8 cellular contexts compared by ENCODE assay signal in genomic region chr12:107319536-107320030, GRCh38.
DNase-seq lines count a peak whose midpoint lies in the region; ATAC-seq and TF ChIP-seq lines count a peak whose summit lies in the region.

No MANE protein-coding gene starts in this region.

- intact Hi-C loops in posterior cingulate gyrus (cut with DNase I), result no loop called here

- no peaks in the 10 kb centered on the region for H3K9me3 ChIP-seq in BLaER1
- no peaks in the 10 kb centered on the region for H3K9me3 ChIP-seq in Loucy (ENCODE audit: insufficient read depth, low read depth, low read length)

- DNase-seq in cardiac fibroblast (ENCODE audit: low read depth in 2 of 2), result no peak
- no peak for DNase-seq in naive B cell
- DNase-seq in posterior cingulate gyrus, result no peak

- peak overlapping the region; percentile 74 for H3K9ac ChIP-seq in BLaER1
- peak overlapping the region; percentile 80 for H3K9ac ChIP-seq in Loucy (ENCODE audit: low read depth, low read length, poor library complexity, severe bottlenecking)

- no peaks in the 10 kb centered on the region for H3K36me3 Mint-ChIP-seq in naive B cell

- no peak overlapping the region; the same call in 1 of the 2 replicates for H3K27ac ChIP-seq in BLaER1

- H2AFZ ChIP-seq in Loucy (ENCODE audit: low read length), result peak overlapping the region; percentile 82

- H3K4me3 Mint-ChIP-seq in naive B cell, result peak overlapping the region in 7 of 8 donors; percentile 77 to 96 (median 88)

- no peaks in the 10 kb centered on the region for H3F3A ChIP-seq in Loucy (ENCODE audit: low read depth)

- no peak overlapping the region for H3K27ac Mint-ChIP-seq in naive B cell

- peaks cover 15% of the 10 kb centered on the region for H4K20me1 ChIP-seq in BLaER1
- H4K20me1 ChIP-seq in Loucy (ENCODE audit: insufficient read depth, low read length, poor library complexity, severe bottlenecking), result no peaks in the 10 kb centered on the region

- peak overlapping the region; percentile 78 for H3K4me3 ChIP-seq in BLaER1
- peak overlapping the region; percentile 80 for H3K4me3 ChIP-seq in Loucy (ENCODE audit: low read length, poor library complexity, severe bottlenecking)
- H3K4me3 ChIP-seq in cardiac fibroblast (replicated peaks in 1 of 2; ENCODE audit: low read depth in 2 of 2, low read length in 2 of 2), result peak overlapping the region; percentile 48 to 53

- ATAC-seq in naive B cell (ENCODE audit: low read depth in 2 of 2) (no peak), HG02884 (IDR thresholded peaks at IDR 0.05; ENCODE audit: unreplicated experiment) (no peak), GM18873 (IDR thresholded peaks at IDR 0.05; ENCODE audit: low FRiP score, unreplicated experiment) (no peak), GM18907 (IDR thresholded peaks at IDR 0.05; ENCODE audit: unreplicated experiment) (no peak)

- no peak for TF ChIP-seq CTCF in Loucy (conservative IDR thresholded peaks at IDR 0.05; ENCODE audit: low read length)
- no peak for TF ChIP-seq CTCF in cardiac fibroblast (IDR thresholded peaks at IDR 0.05; ENCODE audit: low read depth, low read length)

- H3K4me1 ChIP-seq in BLaER1 (peaks cover 50% of the 10 kb centered on the region), Loucy (ENCODE audit: insufficient read depth, low read length, poor library complexity, severe bottlenecking) (peaks cover 39% of the 10 kb centered on the region)

- no peaks in the 10 kb centered on the region for H3K9me3 Mint-ChIP-seq in naive B cell

- peaks cover 22 to 36% (median 35%) of the 10 kb centered on the region in 3 donors for H3K4me1 Mint-ChIP-seq in naive B cell

- peaks cover 51 to 72% (median 60%) of the 10 kb centered on the region in 3 donors for H3K27me3 Mint-ChIP-seq in naive B cell

- peak overlapping the region; percentile 98 for H3K4me2 ChIP-seq in BLaER1
- peak overlapping the region; percentile 97 for H3K4me2 ChIP-seq in Loucy (ENCODE audit: low read depth, low read length, poor library complexity, severe bottlenecking)

- H3K36me3 ChIP-seq in BLaER1 (no peaks in the 10 kb centered on the region), Loucy (ENCODE audit: insufficient read depth, low read length) (no peaks in the 10 kb centered on the region)

- peaks cover 30% of the 10 kb centered on the region for H3K79me2 ChIP-seq in Loucy (ENCODE audit: insufficient read depth, low read length)

- peaks cover 25% of the 10 kb centered on the region for H3K27me3 ChIP-seq in BLaER1
- H3K27me3 ChIP-seq in Loucy (ENCODE audit: insufficient read depth, low read length, poor library complexity, severe bottlenecking), result no peaks in the 10 kb centered on the region

- H3K9me2 ChIP-seq in Loucy (replicated peaks; ENCODE audit: low read depth, low read length), result no peaks in the 10 kb centered on the region
